ENCODE assay signal across 26 cellular contexts in genomic region chr18:60339018-60339417, GRCh38. TPM values are rescaled to one million over a fixed set of nuclear protein-coding genes. Genes with fewer than 3 reads are reported as not detected.
"Had no signal": no experiment of that assay in that cellular context is flagged by ENCODE, and none has a peak within 500 bp of the region (broad histone marks: within the 10 kb centered on the region; RNA-seq: fewer than 3 reads in every experiment).

No MANE protein-coding gene starts in this region.

- H3K27me3 Mint-ChIP-seq: activated CD8-positive, alpha-beta T cell treated with anti-CD3 and anti-CD28 coated beads for 36 hours; activated naive CD4-positive, alpha-beta T cell treated with anti-CD3 and anti-CD28 coated beads, Interleukin-2, amount 50 U/mL, for 24 hours had no signal

- H3K4me3 ChIP-seq: breast epithelium, colonic mucosa, MG63, SJCRH30 had no signal

- DNase-seq: activated CD4-positive, alpha-beta T cell treated with anti-CD3 and anti-CD28 coated beads for 4 hours; activated CD8-positive, alpha-beta memory T cell treated with anti-CD3 and anti-CD28 coated beads, Interleukin-2, amount 50 U/mL, for 48 hours; activated CD8-positive, alpha-beta T cell treated with anti-CD3 and anti-CD28 coated beads for 36 hours; activated naive CD4-positive, alpha-beta T cell; activated T-cell treated with anti-CD3 and anti-CD28 coated beads, Interleukin-2, amount 50 U/mL, for 1 hour; aorta; caudate nucleus; colonic mucosa; MG63; MV-4-11; NCI-H1105 treated with DMSO at 0.1 percent for 48 hours; NCI-H1436 treated with DMSO at 0.1 percent for 48 hours; NCI-H2029 treated with DMSO at 0.1 percent for 48 hours; NCI-H446 treated with DMSO at 0.1 percent for 48 hours; NCI-H526 treated with DMSO at 0.1 percent for 48 hours; NK-92 treated with Interleukin-12 subunit alpha and Interleukin-12 subunit beta, amount 100 ng/mL, for 24 hours; OCI-M1; Right ventricle myocardium superior; SJCRH30; SK-N-SH; T-helper 1 cell had no signal

- H3K4me1 Mint-ChIP-seq: activated naive CD4-positive, alpha-beta T cell treated with anti-CD3 and anti-CD28 coated beads, Interleukin-2, amount 50 U/mL, for 24 hours had no signal

- H3K27ac ChIP-seq: breast epithelium, colonic mucosa, RWPE1, SJCRH30, VCaP had no signal

- H3K9ac ChIP-seq: SK-N-SH had no signal

- H3K36me3 Mint-ChIP-seq: activated naive CD4-positive, alpha-beta T cell treated with anti-CD3 and anti-CD28 coated beads, Interleukin-2, amount 50 U/mL, for 24 hours had no signal

- H3K9me3 ChIP-seq: breast epithelium, colonic mucosa, MG63, SJCRH30, SK-N-SH had no signal

- H3K4me3 Mint-ChIP-seq: activated CD8-positive, alpha-beta T cell treated with anti-CD3 and anti-CD28 coated beads for 36 hours; activated naive CD4-positive, alpha-beta T cell treated with anti-CD3 and anti-CD28 coated beads, Interleukin-2, amount 50 U/mL, for 24 hours had no signal

- H3K4me1 ChIP-seq: breast epithelium, colonic mucosa, SJCRH30 had no signal

- H3K36me3 ChIP-seq: breast epithelium, colonic mucosa, MG63, SJCRH30 had no signal

- H3K27me3 ChIP-seq: breast epithelium, colonic mucosa, SJCRH30 had no signal

- H3K27ac Mint-ChIP-seq: activated CD8-positive, alpha-beta T cell treated with anti-CD3 and anti-CD28 coated beads for 36 hours; activated naive CD4-positive, alpha-beta T cell treated with anti-CD3 and anti-CD28 coated beads, Interleukin-2, amount 50 U/mL, for 24 hours had no signal

RNA-seq across cellular contexts. Expression of gene MC4R, which starts 33.6 kb away (rescaled TPM):
- total RNA-seq: activated CD8-positive, alpha-beta T cell treated with anti-CD3 and anti-CD28 coated beads for 36 hours; aorta; breast epithelium; colonic mucosa; Right ventricle myocardium superior; SJCRH30; T-helper 2 cell treated with Interferon-gamma antibody and Interleukin-4, amounts not matched to agents 100 ng/mL and 5 ng/mL, for 36 hours had no signal
- polyA plus RNA-seq: aorta had no signal
